ENCODE assay signal across 9 cellular contexts in the genomic region with DNA sequence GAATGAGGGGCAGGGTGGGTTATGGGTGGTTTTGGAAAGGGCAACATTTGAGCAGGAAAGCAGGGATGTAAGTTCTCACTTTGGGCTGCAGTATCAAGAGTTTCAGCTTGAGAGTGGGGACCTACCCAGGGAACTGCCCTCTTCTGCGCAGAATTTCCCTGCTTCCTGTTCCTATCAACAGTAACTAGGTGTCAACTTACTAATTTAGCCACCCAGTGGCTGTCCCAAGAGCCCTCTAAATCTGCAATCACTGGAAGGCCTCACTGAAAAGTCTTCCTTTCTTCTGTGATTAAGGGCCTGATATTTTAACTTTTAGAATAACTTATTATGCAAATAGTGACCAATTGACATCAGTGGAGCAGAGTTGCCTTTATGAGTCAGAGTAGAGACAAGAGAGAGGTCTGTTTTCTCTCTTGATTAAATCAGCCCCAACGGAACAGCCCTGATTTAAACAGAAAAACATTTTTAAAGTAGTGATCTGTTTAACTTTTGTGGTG.
DNase-seq lines count a peak whose midpoint lies in the region; ATAC-seq, FAIRE-seq and TF ChIP-seq lines count a peak whose summit lies in the region.
"Had no signal": no experiment of that assay in that cellular context is flagged by ENCODE, and none has a peak within 500 bp of the region (broad histone marks: within the 10 kb centered on the region; RNA-seq: fewer than 3 reads in every experiment).

No MANE protein-coding gene starts in this region.

- no peak overlapping the region for H4K91ac ChIP-seq in neuronal stem cell (ENCODE audit: low read depth, low read length, poor library complexity)

- peak overlapping the region; percentile 23 for H3K27ac Mint-ChIP-seq in astrocyte (ENCODE audit: unreplicated experiment)

- no peak overlapping the region for H3K23ac ChIP-seq in neuronal stem cell (ENCODE audit: low read depth, low read length, poor library complexity)

- H3K79me2 ChIP-seq in astrocyte (ENCODE audit: insufficient read depth, low read length), result no peaks in the 10 kb centered on the region

- H3K18ac ChIP-seq in neuronal stem cell (ENCODE audit: low read length), result no peak overlapping the region

- H3K27ac ChIP-seq in astrocyte (ENCODE audit: low read depth, low read length), result peak overlapping the region; percentile 87
- H3K27ac ChIP-seq in skin epidermis, result peak overlapping the region in 17 of 21 experiments; percentile 6 to 90 (median 61)
- H3K27ac ChIP-seq in neuronal stem cell (replicated peaks; ENCODE audit: low read length), result no peak overlapping the region
- H3K27ac ChIP-seq: SK-N-MC had no signal

- DNase-seq in GM04503 (ENCODE audit: low read depth) (peak; percentile 66), astrocyte (ENCODE audit: low read depth) (peak; percentile 88), GF-D8 (lab: John Stamatoyannopoulos, UW) (no peak), neuronal stem cell (ENCODE audit: low spot score) (no peak)
- DNase-seq in activated naive CD4-positive, alpha-beta T cell (lab: John Stamatoyannopoulos, UW), result no peak

- no peak overlapping the region for H2BK15ac ChIP-seq in neuronal stem cell (ENCODE audit: low read length)

- H4K8ac ChIP-seq in neuronal stem cell (ENCODE audit: low read depth, low read length), result no peak overlapping the region

- no peak overlapping the region for H2BK120ac ChIP-seq in neuronal stem cell (ENCODE audit: low read depth, low read length)

- H3K9me3 ChIP-seq in astrocyte (ENCODE audit: insufficient read depth, low read depth, low read length), result no peaks in the 10 kb centered on the region
- peaks cover 3 to 4% of the 10 kb centered on the region in 2 donors for H3K9me3 ChIP-seq in neuronal stem cell (replicated peaks in 1 of 2; ENCODE audit: control insufficient read depth in 2 of 2, insufficient read depth in 1 of 2, low read depth in 1 of 2, low read length in 2 of 2)

- no CpG with 5 or more reads among the region's 2 CpGs for WGBS in neuronal stem cell (ENCODE audit: extremely low coverage in 2 of 2, insufficient read length in 2 of 2, insufficient replicate concordance in 1 of 2), 2 donors

- no peaks in the 10 kb centered on the region for H3K79me1 ChIP-seq in neuronal stem cell (ENCODE audit: low read depth, low read length)

- ATAC-seq in GM21390 (IDR thresholded peaks at IDR 0.05; ENCODE audit: unreplicated experiment) (peak; percentile 67), HG03558 (IDR thresholded peaks at IDR 0.05; ENCODE audit: extremely low read depth, unreplicated experiment) (peak; percentile 52)

- H3K4ac ChIP-seq in neuronal stem cell (ENCODE audit: low read length), result no peak overlapping the region

- H3K4me2 ChIP-seq in astrocyte (ENCODE audit: low read length) (peak overlapping the region; percentile 63), neuronal stem cell (ENCODE audit: insufficient read depth, low read length, poor library complexity, severe bottlenecking) (no peak overlapping the region)

- H2AK5ac ChIP-seq in neuronal stem cell (ENCODE audit: low read depth, low read length), result no peak overlapping the region

- no peak for TF ChIP-seq CTCF in astrocyte (IDR thresholded peaks at IDR 0.05; ENCODE audit: insufficient read depth, low read depth, low read length)

- H2AFZ ChIP-seq in astrocyte (ENCODE audit: low read depth, low read length), result peak overlapping the region; percentile 7
- no peak overlapping the region for H2AFZ ChIP-seq in neuronal stem cell (ENCODE audit: low read length)

- H3K36me3 ChIP-seq in astrocyte (ENCODE audit: insufficient read depth, low read length) (no peaks in the 10 kb centered on the region), neuronal stem cell (replicated peaks in 1 of 2; ENCODE audit: control insufficient read depth in 2 of 2, insufficient read depth in 2 of 2, low read length in 2 of 2) (no peaks in the 10 kb centered on the region)

- H4K20me1 ChIP-seq in astrocyte (ENCODE audit: insufficient read depth, low read length), result no peaks in the 10 kb centered on the region

- H3K4me3 Mint-ChIP-seq in astrocyte (ENCODE audit: unreplicated experiment), result no peak overlapping the region

- FAIRE-seq in astrocyte (lab: Jason Lieb, UNC), result no peak

- peaks cover 11% of the 10 kb centered on the region for H3K4me1 Mint-ChIP-seq in astrocyte (ENCODE audit: low read depth, unreplicated experiment)

- H3K27me3 ChIP-seq in astrocyte (ENCODE audit: insufficient read depth, low read length) (no peaks in the 10 kb centered on the region), neuronal stem cell (ENCODE audit: control insufficient read depth in 3 of 3, insufficient read depth in 3 of 3, low read depth in 1 of 3, low read length in 3 of 3) (no peaks in the 10 kb centered on the region)

- no peak overlapping the region for H3K4me3 ChIP-seq in astrocyte (ENCODE audit: insufficient read depth, low read depth, low read length)
- H3K4me3 ChIP-seq in skin epidermis, result no peak overlapping the region
- no peak overlapping the region for H3K4me3 ChIP-seq in neuronal stem cell (ENCODE audit: low read length in 2 of 2)
- H3K4me3 ChIP-seq: SK-N-MC had no signal

- H3K9me3 Mint-ChIP-seq in astrocyte (ENCODE audit: unreplicated experiment), result no peaks in the 10 kb centered on the region

- peak overlapping the region; percentile 35 for H3K9ac ChIP-seq in astrocyte (ENCODE audit: low read length)
- H3K9ac ChIP-seq in neuronal stem cell (ENCODE audit: low read depth, low read length, poor library complexity), result no peak overlapping the region

- peaks cover 24% of the 10 kb centered on the region for H3K4me1 ChIP-seq in astrocyte (ENCODE audit: insufficient read depth, low read length)
- H3K4me1 ChIP-seq in neuronal stem cell (ENCODE audit: control insufficient read depth in 2 of 2, insufficient read depth in 1 of 2, low read depth in 1 of 2, low read length in 2 of 2), result peaks cover 0 to 6% of the 10 kb centered on the region in 2 donors

- H2BK5ac ChIP-seq in neuronal stem cell (ENCODE audit: low read length), result no peak overlapping the region

- no peak overlapping the region for H2BK12ac ChIP-seq in neuronal stem cell (ENCODE audit: low read length)

- H3K36me3 Mint-ChIP-seq in astrocyte (ENCODE audit: low read depth, unreplicated experiment), result peaks cover 2% of the 10 kb centered on the region

- no peaks in the 10 kb centered on the region for H3K27me3 Mint-ChIP-seq in astrocyte (ENCODE audit: low read depth, unreplicated experiment)

- H3K14ac ChIP-seq in neuronal stem cell (ENCODE audit: low read length), result no peak overlapping the region

Comparison
In these comparisons a context has a peak if more than half of its experiments do, and no peak if none do; other contexts are left out.
1. DNase-seq: peak in GM04503 (single experiment) and astrocyte (single experiment); none in GF-D8 (single experiment), activated naive CD4-positive, alpha-beta T cell (0 of 4) and neuronal stem cell (single experiment).